Comparison of ENCODE assay signal across 11 cellular contexts in the genomic region with DNA sequence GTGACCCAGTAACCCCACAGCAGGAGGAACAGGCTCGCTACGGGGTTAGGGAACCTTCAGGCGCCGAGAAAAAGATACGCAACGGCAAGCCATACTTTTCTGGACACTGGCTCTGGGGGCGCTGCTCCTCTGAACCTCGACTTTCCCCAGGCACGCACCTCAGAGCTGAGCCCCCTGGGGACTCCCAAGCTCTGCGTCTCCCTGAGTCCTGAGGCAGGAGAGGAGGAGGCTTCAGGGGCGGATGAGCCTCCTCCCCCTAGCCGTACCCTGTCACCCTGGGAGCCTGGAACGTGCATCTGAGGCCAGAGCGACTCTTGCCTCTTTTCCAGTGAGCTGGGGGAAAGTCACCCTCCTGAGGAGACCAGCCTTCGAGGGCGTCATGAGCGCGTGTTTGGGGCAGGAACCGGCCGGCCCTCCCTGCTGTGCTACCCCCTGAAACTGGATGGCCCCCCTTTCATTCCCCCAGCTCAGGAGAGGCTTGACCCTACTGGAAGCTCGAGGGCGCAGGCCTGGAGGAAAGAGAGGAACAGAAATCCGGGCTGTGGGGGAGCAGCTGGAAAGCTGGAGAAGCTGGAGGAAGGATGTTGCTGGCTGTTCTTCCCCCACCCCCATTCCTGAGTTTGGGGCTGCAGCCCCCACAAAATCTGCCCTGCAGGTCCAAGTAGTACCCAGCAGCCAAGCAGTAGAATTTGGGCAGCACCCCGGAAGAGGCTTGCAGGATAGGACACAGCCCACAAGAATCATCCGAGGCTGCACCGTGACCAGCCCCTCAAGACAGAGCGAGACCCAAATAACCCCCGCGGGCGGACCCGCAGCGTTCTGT. TPM values are rescaled to one million over a fixed set of nuclear protein-coding genes. Genes with fewer than 3 reads are reported as not detected.
DNase-seq lines count a peak whose midpoint lies in the region; ATAC-seq lines count a peak whose summit lies in the region.
"Had no signal": no experiment of that assay in that cellular context is flagged by ENCODE, and none has a peak within 500 bp of the region (broad histone marks: within the 10 kb centered on the region; RNA-seq: fewer than 3 reads in every experiment).

No MANE protein-coding gene starts in this region.

- no peak overlapping the region for H3K4me3 ChIP-seq in NT2/D1 (ENCODE audit: insufficient read length, low read depth)

- intact Hi-C loops in dendritic cell treated with granulocyte-macrophage colony-stimulating factor and Interleukin-4, amounts not matched to agents 40 ng/mL and 50 ng/mL, for 4 days (cut with micrococcal nuclease) = loop anchor here (2.0 to 10.0 kb wide), 3 partner anchors 113 to 195 kb away; no protein-coding TSS in a partner anchor
- intact Hi-C loops in head of caudate nucleus (cut with DNase I) = loop anchor here (2.0 to 10.0 kb wide), 3 partner anchors 58 to 195 kb away; no protein-coding TSS in a partner anchor

- H3K4me3 Mint-ChIP-seq in activated T-cell treated with anti-CD3 and anti-CD28 coated beads, Interleukin-2, amount 50 U/mL, for 24 hours = peak overlapping the region; percentile 20
- peak overlapping the region; percentile 20 for H3K4me3 Mint-ChIP-seq in dendritic cell treated with granulocyte-macrophage colony-stimulating factor and Interleukin-4, amounts not matched to agents 40 ng/mL and 50 ng/mL, for 4 days
- peak overlapping the region; percentile 46 to 61 for H3K4me3 Mint-ChIP-seq in stimulated activated naive B cell treated with anti-CD40 and anti-IgM and Interleukin-4, amounts not matched to agents 10 μg/mL and 1 μg/mL and 100 μg/mL, for 72 hours

- H3K36me3 Mint-ChIP-seq in activated T-cell treated with anti-CD3 and anti-CD28 coated beads, Interleukin-2, amount 50 U/mL, for 24 hours (ENCODE audit: low read depth) = no peaks in the 10 kb centered on the region
- no peaks in the 10 kb centered on the region for H3K36me3 Mint-ChIP-seq in dendritic cell treated with granulocyte-macrophage colony-stimulating factor and Interleukin-4, amounts not matched to agents 40 ng/mL and 50 ng/mL, for 4 days (ENCODE audit: low read depth)
- H3K36me3 Mint-ChIP-seq in stimulated activated naive B cell treated with anti-CD40 and anti-IgM and Interleukin-4, amounts not matched to agents 10 μg/mL and 1 μg/mL and 100 μg/mL, for 72 hours = no peaks in the 10 kb centered on the region
- H3K36me3 Mint-ChIP-seq: activated naive CD4-positive, alpha-beta T cell treated with anti-CD3 and anti-CD28 coated beads, Interleukin-2, amount 50 U/mL, for 72 hours had no signal

- peaks cover 21% of the 10 kb centered on the region for H3K4me1 Mint-ChIP-seq in activated T-cell treated with anti-CD3 and anti-CD28 coated beads, Interleukin-2, amount 50 U/mL, for 24 hours (ENCODE audit: low read depth)
- peaks cover 50% of the 10 kb centered on the region for H3K4me1 Mint-ChIP-seq in dendritic cell treated with granulocyte-macrophage colony-stimulating factor and Interleukin-4, amounts not matched to agents 40 ng/mL and 50 ng/mL, for 4 days (ENCODE audit: low read depth)
- peaks cover 21 to 45% of the 10 kb centered on the region in 2 donors for H3K4me1 Mint-ChIP-seq in stimulated activated naive B cell treated with anti-CD40 and anti-IgM and Interleukin-4, amounts not matched to agents 10 μg/mL and 1 μg/mL and 100 μg/mL, for 72 hours

- H3K27me3 ChIP-seq in NT2/D1 (ENCODE audit: insufficient read depth, insufficient read length) = peaks cover 96% of the 10 kb centered on the region

- H3K27me3 Mint-ChIP-seq in activated T-cell treated with anti-CD3 and anti-CD28 coated beads, Interleukin-2, amount 50 U/mL, for 24 hours = peaks cover 92% of the 10 kb centered on the region
- peaks cover 88% of the 10 kb centered on the region for H3K27me3 Mint-ChIP-seq in dendritic cell treated with granulocyte-macrophage colony-stimulating factor and Interleukin-4, amounts not matched to agents 40 ng/mL and 50 ng/mL, for 4 days
- peaks cover 77 to 89% of the 10 kb centered on the region in 2 donors for H3K27me3 Mint-ChIP-seq in stimulated activated naive B cell treated with anti-CD40 and anti-IgM and Interleukin-4, amounts not matched to agents 10 μg/mL and 1 μg/mL and 100 μg/mL, for 72 hours

- no peak for ATAC-seq in stimulated activated naive B cell treated with anti-CD40 and anti-IgM and Interleukin-4, amounts not matched to agents 10 μg/mL and 1 μg/mL and 100 μg/mL, for 72 hours (replicated peaks)

- DNase-seq in activated T-cell treated with anti-CD3 and anti-CD28 coated beads, Interleukin-2, amount 50 U/mL, for 24 hours = no peak
- DNase-seq in activated T-cell treated with anti-CD3 and anti-CD28 coated beads for 4 hours = no peak
- DNase-seq in NT2/D1 (ENCODE audit: low read depth, low spot score) = no peak
- no peak for DNase-seq in stimulated activated naive B cell treated with anti-CD40 and anti-IgM and Interleukin-4, amounts not matched to agents 10 μg/mL and 1 μg/mL and 100 μg/mL, for 72 hours
- DNase-seq in head of caudate nucleus = no peak
- no peak for DNase-seq in ureter (ENCODE audit: low spot score)
- no peak for DNase-seq in CD1c-positive myeloid dendritic cell (ENCODE audit: extremely low spot score)
- DNase-seq: upper lobe of right lung had no signal

- no peaks in the 10 kb centered on the region for H3K9me3 Mint-ChIP-seq in activated T-cell treated with anti-CD3 and anti-CD28 coated beads, Interleukin-2, amount 50 U/mL, for 24 hours
- H3K9me3 Mint-ChIP-seq in dendritic cell treated with granulocyte-macrophage colony-stimulating factor and Interleukin-4, amounts not matched to agents 40 ng/mL and 50 ng/mL, for 4 days = no peaks in the 10 kb centered on the region
- no peaks in the 10 kb centered on the region for H3K9me3 Mint-ChIP-seq in stimulated activated naive B cell treated with anti-CD40 and anti-IgM and Interleukin-4, amounts not matched to agents 10 μg/mL and 1 μg/mL and 100 μg/mL, for 72 hours
- H3K9me3 Mint-ChIP-seq: activated naive CD4-positive, alpha-beta T cell treated with anti-CD3 and anti-CD28 coated beads, Interleukin-2, amount 50 U/mL, for 72 hours had no signal

- no peak overlapping the region for H3K27ac Mint-ChIP-seq in activated T-cell treated with anti-CD3 and anti-CD28 coated beads, Interleukin-2, amount 50 U/mL, for 24 hours
- no peak overlapping the region for H3K27ac Mint-ChIP-seq in dendritic cell treated with granulocyte-macrophage colony-stimulating factor and Interleukin-4, amounts not matched to agents 40 ng/mL and 50 ng/mL, for 4 days
- H3K27ac Mint-ChIP-seq in stimulated activated naive B cell treated with anti-CD40 and anti-IgM and Interleukin-4, amounts not matched to agents 10 μg/mL and 1 μg/mL and 100 μg/mL, for 72 hours = peak overlapping the region; percentile 91

- no peaks in the 10 kb centered on the region for H3K36me3 ChIP-seq in NT2/D1 (ENCODE audit: insufficient read depth, insufficient read length, low read length)
- H3K36me3 ChIP-seq: sigmoid colon, upper lobe of right lung had no signal

- H3K9ac ChIP-seq in NT2/D1 (ENCODE audit: insufficient read length, low read depth) = peak overlapping the region; percentile 9

- no peaks in the 10 kb centered on the region for H3K9me3 ChIP-seq in NT2/D1 (ENCODE audit: insufficient read depth, low read length)
- H3K9me3 ChIP-seq: sigmoid colon, upper lobe of right lung had no signal

- H3K4me1 ChIP-seq in NT2/D1 (ENCODE audit: insufficient read depth, insufficient read length) = peaks cover 20% of the 10 kb centered on the region

RNA-seq across cellular contexts. Expression of gene POLG, which starts 25.1 kb away (rescaled TPM):
- 64.8 TPM for total RNA-seq in ureter
